In genomic region chrX:2401201-2401589, GRCh38 we compare ENCODE assay signal across 1 cellular context.
TF ChIP-seq lines count a peak whose summit lies in the region.

No MANE protein-coding gene starts in this region.

TF ChIP-seq in HepG2, 621 proteins besides CTCF, POLR2A, EP300 and RAD21 (continued from another document):
- TF ChIP-seq, protein P1, sequence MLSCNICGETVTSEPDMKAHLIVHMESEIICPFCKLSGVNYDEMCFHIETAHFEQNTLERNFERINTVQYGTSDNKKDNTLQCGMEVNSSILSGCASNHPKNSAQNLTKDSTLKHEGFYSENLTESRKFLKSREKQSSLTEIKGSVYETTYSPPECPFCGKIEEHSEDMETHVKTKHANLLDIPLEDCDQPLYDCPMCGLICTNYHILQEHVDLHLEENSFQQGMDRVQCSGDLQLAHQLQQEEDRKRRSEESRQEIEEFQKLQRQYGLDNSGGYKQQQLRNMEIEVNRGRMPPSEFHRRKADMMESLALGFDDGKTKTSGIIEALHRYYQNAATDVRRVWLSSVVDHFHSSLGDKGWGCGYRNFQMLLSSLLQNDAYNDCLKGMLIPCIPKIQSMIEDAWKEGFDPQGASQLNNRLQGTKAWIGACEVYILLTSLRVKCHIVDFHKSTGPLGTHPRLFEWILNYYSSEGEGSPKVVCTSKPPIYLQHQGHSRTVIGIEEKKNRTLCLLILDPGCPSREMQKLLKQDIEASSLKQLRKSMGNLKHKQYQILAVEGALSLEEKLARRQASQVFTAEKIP (CRISPR knock-in tag; IDR thresholded peaks at IDR 0.05; ENCODE audit: borderline replicate concordance), result no peak
- TF ChIP-seq FOXC1 (CRISPR knock-in tag; IDR thresholded peaks at IDR 0.05; ENCODE audit: borderline replicate concordance) (no peak), CHD4 (IDR thresholded peaks at IDR 0.05; ENCODE audit: borderline replicate concordance, low read length) (peak; percentile 26; the same call in 1 of the 2 replicates), MAX (IDR thresholded peaks at IDR 0.05) (peak; percentile 43; the same call in 1 of the 2 replicates), SP1 (IDR thresholded peaks at IDR 0.05) (no peak), SP1 (CRISPR knock-in tag; IDR thresholded peaks at IDR 0.05) (no peak), CERS6 (CRISPR knock-in tag; IDR thresholded peaks at IDR 0.05) (no peak), MYC (CRISPR knock-in tag; IDR thresholded peaks at IDR 0.05; ENCODE audit: borderline replicate concordance) (no peak)
TF ChIP-seq in HepG2: peak in this region for 4.
